Comparison of ENCODE assay signal across 27 cellular contexts in genomic region chr11:134341805-134342571, GRCh38.
"Had no signal": no experiment of that assay in that cellular context is flagged by ENCODE, and none has a peak within 500 bp of the region (broad histone marks: within the 10 kb centered on the region; RNA-seq: fewer than 3 reads in every experiment).

No MANE protein-coding gene starts in this region.

- ATAC-seq: effector memory CD8-positive, alpha-beta T cell; gastrocnemius medialis; naive thymus-derived CD8-positive, alpha-beta T cell; right lobe of liver; stimulated activated memory B cell treated with anti-CD40 and anti-IgM and Interleukin-4, amounts not matched to agents 10 μg/mL and 1 μg/mL and 100 μg/mL, for 72 hours; stimulated activated naive CD8-positive, alpha-beta T cell treated with anti-CD3 and anti-CD28 coated beads, Interleukin-15, amount 100 ng/mL, for 72 hours; upper lobe of right lung had no signal

- H3K9me3 ChIP-seq: adrenal gland, ascending aorta, colonic mucosa, gastrocnemius medialis, right lobe of liver, thyroid gland, upper lobe of right lung had no signal

- H3K27ac ChIP-seq: adrenal gland, ascending aorta, cardiac muscle cell, colonic mucosa, gastrocnemius medialis, right lobe of liver, skin epidermis, thyroid gland, upper lobe of right lung had no signal

- H3K27me3 ChIP-seq: adrenal gland, ascending aorta, cardiac muscle cell, colonic mucosa, gastrocnemius medialis, right lobe of liver, thyroid gland, upper lobe of right lung had no signal

- H3K4me1 ChIP-seq: adrenal gland, ascending aorta, colonic mucosa, gastrocnemius medialis, right lobe of liver, upper lobe of right lung had no signal

- H3K4me3 ChIP-seq: adrenal gland, ascending aorta, cardiac muscle cell, colonic mucosa, gastrocnemius medialis, right lobe of liver, skin epidermis, thyroid gland, upper lobe of right lung had no signal

- H3K36me3 ChIP-seq: adrenal gland, ascending aorta, cardiac muscle cell, colonic mucosa, gastrocnemius medialis, right lobe of liver, thyroid gland, upper lobe of right lung had no signal

- DNase-seq: activated B cell treated with CpG ODN at 0.5 μM for 24 hours; activated CD8-positive, alpha-beta memory T cell treated with anti-CD3 and anti-CD28 coated beads for 24 hours; activated effector memory CD4-positive, alpha-beta T cell treated with anti-CD3 and anti-CD28 coated beads, Interleukin-2, amount 50 U/mL, for 16 hours; activated naive CD4-positive, alpha-beta T cell treated with anti-CD3 and anti-CD28 coated beads for 36 hours; activated naive CD8-positive, alpha-beta T cell treated with anti-CD3 and anti-CD28 coated beads for 36 hours; adrenal gland; cerebellar nuclear complex; colonic mucosa; effector memory CD8-positive, alpha-beta T cell; erythroblast; gastrocnemius medialis; hippocampal formation; midbrain; naive thymus-derived CD8-positive, alpha-beta T cell; occipital lobe; right lobe of liver; stimulated activated CD4-positive, alpha-beta T cell treated with anti-CD3 and anti-CD28 coated beads, Interleukin-12 subunit alpha, Interleukin-12 subunit beta, amount 100 ng/mL, for 4 hours; stimulated activated CD4-positive, alpha-beta T cell treated with anti-CD3 and anti-CD28 coated beads, Interleukin-4, amount 100 ng/mL, for 24 hours; stimulated activated naive CD8-positive, alpha-beta T cell treated with anti-CD3 and anti-CD28 coated beads, Interleukin-15, amount 100 ng/mL, for 72 hours; substantia nigra; T-helper 1 cell; thyroid gland; upper lobe of right lung had no signal
